ENCODE assay signal across 1 cellular context in the genomic region with DNA sequence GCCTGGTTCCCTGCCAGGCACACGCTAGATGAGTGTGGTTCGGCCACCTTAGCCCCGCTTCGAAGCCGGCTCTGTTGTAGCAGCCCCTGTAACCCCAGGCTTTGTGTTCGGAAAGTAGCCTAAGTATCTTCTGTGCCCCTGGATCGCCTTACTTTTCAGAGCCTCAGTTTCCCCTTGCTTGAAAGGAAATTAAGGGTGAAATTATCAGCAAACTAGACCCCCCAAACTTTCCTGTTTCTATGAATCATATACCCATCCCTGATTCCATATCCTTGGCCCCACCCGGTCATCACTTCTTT.
TF ChIP-seq lines count a peak whose summit lies in the region.

No MANE protein-coding gene starts in this region.

TF ChIP-seq in H1, 55 proteins besides CTCF, POLR2A, EP300 and RAD21:
- TF ChIP-seq SIX5 (IDR thresholded peaks at IDR 0.05; ENCODE audit: low read depth, low read length), result no peak
- 0 out of 2 replicates have a peak, but pooled peaks have one; percentile 13 for TF ChIP-seq KDM5A (IDR thresholded peaks at IDR 0.05; ENCODE audit: low read length)
- no peak for TF ChIP-seq SRF (IDR thresholded peaks at IDR 0.05; ENCODE audit: low read depth, low read length)
- TF ChIP-seq SP2 (IDR thresholded peaks at IDR 0.05; ENCODE audit: low read length), result no peak
- no peak for TF ChIP-seq RFX5 (IDR thresholded peaks at IDR 0.05; ENCODE audit: borderline replicate concordance, low read depth, low read length)
- no peak for TF ChIP-seq ATF3 (IDR thresholded peaks at IDR 0.05; ENCODE audit: insufficient read depth, low read depth, low read length)
- TF ChIP-seq SAP30 (IDR thresholded peaks at IDR 0.05; ENCODE audit: insufficient read depth, insufficient replicate concordance, low read length), result peak; percentile 7
